Comparison of ENCODE assay signal across 10 cellular contexts in the genomic region with DNA sequence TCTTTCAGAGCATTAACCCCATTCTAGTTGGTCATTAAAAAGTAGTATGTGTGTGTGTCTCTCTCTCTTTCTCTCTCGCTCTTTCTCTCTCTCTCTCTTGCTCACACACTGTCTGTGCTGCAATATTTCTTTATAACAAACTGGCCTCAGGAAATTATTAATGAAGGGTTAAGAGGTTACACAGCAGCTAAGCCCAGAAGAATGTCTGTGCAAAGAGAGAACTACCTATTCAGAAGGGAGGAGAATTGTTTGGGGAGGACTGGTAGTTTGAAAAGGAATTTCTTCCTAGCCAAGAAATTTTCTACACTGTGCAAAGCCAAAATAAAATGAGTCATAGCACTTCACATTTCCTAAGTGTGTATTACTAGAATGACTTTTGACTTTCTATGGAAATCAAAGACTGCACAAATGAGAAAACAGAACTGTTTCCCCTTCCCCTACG. TPM values are rescaled to one million over a fixed set of nuclear protein-coding genes. Genes with fewer than 3 reads are reported as not detected.
A peak's percentile ranks its signal among the peaks of the same experiment; 100 is the strongest.
DNase-seq lines count a peak whose midpoint lies in the region; ATAC-seq and TF ChIP-seq lines count a peak whose summit lies in the region.
"Had no signal": no experiment of that assay in that cellular context is flagged by ENCODE, and none has a peak within 500 bp of the region (broad histone marks: within the 10 kb centered on the region; RNA-seq: fewer than 3 reads in every experiment).

No MANE protein-coding gene starts in this region.

- peak overlapping the region; percentile 51 for H3K4me3 Mint-ChIP-seq in Caco-2 (ENCODE audit: unreplicated experiment)

- H3K4me3 ChIP-seq in Caco-2 (ENCODE audit: low read depth, low read length) (no peak overlapping the region), fibroblast of the aortic adventitia (ENCODE audit: low read depth, low read length) (no peak overlapping the region), parathyroid adenoma (ENCODE audit: low read depth, low read length) (peak overlapping the region; percentile 11)

- H3K36me3 ChIP-seq in Caco-2 (ENCODE audit: control insufficient read depth, insufficient read depth, low read length) = no peaks in the 10 kb centered on the region
- no peaks in the 10 kb centered on the region for H3K36me3 ChIP-seq in parathyroid adenoma (ENCODE audit: control insufficient read depth, insufficient read depth, low read length)

- DNase-seq in Caco-2 (peak in 1 of 2 experiments; percentile 54), RWPE1 (ENCODE audit: low spot score) (peak; percentile 62), fibroblast of the aortic adventitia (ENCODE audit: low read depth) (peak; percentile 88), NCI-H2029 (lab: John Stamatoyannopoulos, UW) (no peak), activated gamma-delta T cell treated with Interleukin-2 at 50 U/mL for 16 hours (no peak), T-helper 1 cell (no peak)
- DNase-seq: nucleus accumbens, SIG-M5 had no signal

- ATAC-seq in HG03045 (IDR thresholded peaks at IDR 0.05; ENCODE audit: unreplicated experiment) = no peak

- H3K79me2 ChIP-seq in parathyroid adenoma = peaks cover 6% of the 10 kb centered on the region

- no peak for TF ChIP-seq CTCF in Caco-2 (IDR thresholded peaks at IDR 0.05; ENCODE audit: insufficient read depth in 1 of 2, low read depth in 1 of 2, low read length in 1 of 2, severe bottlenecking in 1 of 2, unreplicated experiment in 1 of 2)
- TF ChIP-seq CTCF in RWPE1 (conservative IDR thresholded peaks at IDR 0.05; ENCODE audit: low read depth) = no peak
- TF ChIP-seq CTCF in fibroblast of the aortic adventitia (IDR thresholded peaks at IDR 0.05; ENCODE audit: insufficient read depth, low read length) = no peak
- TF ChIP-seq CTCF in parathyroid adenoma (IDR thresholded peaks at IDR 0.05) = no peak

- peaks cover 23% of the 10 kb centered on the region for H3K4me1 Mint-ChIP-seq in Caco-2 (ENCODE audit: low read depth, unreplicated experiment)

- H3K27me3 ChIP-seq in Caco-2 (replicated peaks; ENCODE audit: control insufficient read depth, insufficient read depth, low read length) = no peaks in the 10 kb centered on the region
- no peaks in the 10 kb centered on the region for H3K27me3 ChIP-seq in parathyroid adenoma (ENCODE audit: control insufficient read depth, insufficient read depth, low read length)

- H3K4me2 ChIP-seq in parathyroid adenoma (ENCODE audit: low read length) = no peak overlapping the region

- H3K4me1 ChIP-seq in Caco-2 (peaks cover 30% of the 10 kb centered on the region), parathyroid adenoma (peaks cover 9% of the 10 kb centered on the region)

- POLR2A ChIA-PET in Caco-2 (lab: Charles Lee) (interaction anchor here (0.6 kb wide), 1 partner anchor 993 kb away, joined by 3 read pairs; no protein-coding TSS in a partner anchor), RWPE1 (lab: Yijun Ruan, JAX; ENCODE audit: low non-redundant PET) (no interaction called here)

- H3K9me3 ChIP-seq in Caco-2 = no peaks in the 10 kb centered on the region
- H3K9me3 ChIP-seq in parathyroid adenoma (ENCODE audit: control insufficient read depth, low read length) = no peaks in the 10 kb centered on the region

- H3K36me3 Mint-ChIP-seq in Caco-2 (ENCODE audit: insufficient read depth, unreplicated experiment) = no peaks in the 10 kb centered on the region

- H3K27me3 Mint-ChIP-seq in Caco-2 (ENCODE audit: insufficient read depth, unreplicated experiment) = no peaks in the 10 kb centered on the region

- H3K27ac ChIP-seq in RWPE1 (no peak overlapping the region), parathyroid adenoma (no peak overlapping the region)

- intact Hi-C loops in Caco-2 (cut with micrococcal nuclease; ENCODE audit: unreplicated experiment) = loop anchor here (1.0 kb wide), 2 partner anchors 18 to 19 kb away; no protein-coding TSS in a partner anchor

- no peak overlapping the region for H2AFZ ChIP-seq in parathyroid adenoma

- H3K9ac ChIP-seq in parathyroid adenoma = no peak overlapping the region

- H3K9me3 Mint-ChIP-seq in Caco-2 (ENCODE audit: unreplicated experiment) = no peaks in the 10 kb centered on the region

- no TSS peak for BruUV-seq in Caco-2 (replicated peaks; lab: Mats Ljungman, UMichigan)

- CTCF ChIA-PET in Caco-2 (lab: Charles Lee) = no interaction called here
- CTCF ChIA-PET in RWPE1 (lab: Yijun Ruan, JAX) = interaction anchor here (1.0 kb wide), 1 partner anchor 19 kb away, joined by 5 read pairs; no protein-coding TSS in a partner anchor

- peak overlapping the region; percentile 58 for H3K27ac Mint-ChIP-seq in Caco-2 (ENCODE audit: unreplicated experiment)

RNA-seq across cellular contexts. Expression of a gene that starts 22.2 kb away (rescaled TPM):
- total RNA-seq in Caco-2 (2022) (9.5 and 12.3 TPM in 2 replicates), fibroblast of the aortic adventitia (ENCODE audit: low replicate concordance) (30.5 and 42.8 TPM in 2 replicates)

Comparison
In these comparisons a context has a peak if more than half of its experiments do, and no peak if none do; other contexts are left out.
1. DNase-seq: peak in RWPE1 (single experiment) and fibroblast of the aortic adventitia (single experiment); none in NCI-H2029 (single experiment), activated gamma-delta T cell treated with Interleukin-2 at 50 U/mL for 16 hours (single experiment) and T-helper 1 cell (0 of 5).